ENCODE assay signal across 17 cellular contexts in the genomic region with DNA sequence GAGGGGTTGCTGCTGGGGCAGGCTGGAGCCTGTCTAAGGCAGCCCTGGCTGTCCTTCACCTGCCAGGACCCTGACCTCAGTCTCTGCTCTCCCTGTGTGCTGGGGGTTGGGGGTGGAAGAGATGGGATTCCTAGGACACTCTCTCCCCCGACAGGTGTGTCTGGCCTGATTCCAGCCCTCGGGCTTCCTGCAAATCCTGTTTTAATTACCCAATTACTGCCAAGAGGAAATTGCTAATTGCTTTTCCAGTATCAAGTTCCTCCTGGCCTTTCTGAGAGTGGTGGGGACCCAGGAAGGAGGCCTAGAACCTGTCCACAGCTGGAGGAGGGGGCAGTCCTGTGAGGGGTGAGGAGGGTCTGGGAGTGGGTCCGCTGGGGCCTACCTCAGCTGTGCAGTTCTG. TPM values are rescaled to one million over a fixed set of nuclear protein-coding genes. Genes with fewer than 3 reads are reported as not detected.
DNase-seq lines count a peak whose midpoint lies in the region; ATAC-seq and TF ChIP-seq lines count a peak whose summit lies in the region.
"Had no signal": no experiment of that assay in that cellular context is flagged by ENCODE, and none has a peak within 500 bp of the region (broad histone marks: within the 10 kb centered on the region; RNA-seq: fewer than 3 reads in every experiment).

No MANE protein-coding gene starts in this region.

- H3K9me3 ChIP-seq in SJCRH30 (replicated peaks) (no peaks in the 10 kb centered on the region), osteoblast (ENCODE audit: low read depth, low read length) (no peaks in the 10 kb centered on the region)
- H3K9me3 ChIP-seq: spleen, suprapubic skin had no signal

- H3K4me3 ChIP-seq in SJCRH30 (no peak overlapping the region), osteoblast (ENCODE audit: insufficient read depth, low read length) (no peak overlapping the region)
- H3K4me3 ChIP-seq: spleen, suprapubic skin had no signal

- H3K4me1 ChIP-seq in SJCRH30 (peaks cover 67% of the 10 kb centered on the region), osteoblast (ENCODE audit: insufficient read depth, low read length) (peaks cover 44% of the 10 kb centered on the region)

- H3K36me3 ChIP-seq in SJCRH30 (no peaks in the 10 kb centered on the region; the same call in 1 of the 2 replicates), osteoblast (ENCODE audit: insufficient read depth, low read length) (peaks cover 7% of the 10 kb centered on the region)
- H3K36me3 ChIP-seq: suprapubic skin had no signal

- H3K27ac ChIP-seq in SJCRH30 (peak overlapping the region; percentile 84), osteoblast (ENCODE audit: low read depth, low read length) (peak overlapping the region; percentile 63)
- H3K27ac ChIP-seq: 22Rv1 had no signal

- H3K79me2 ChIP-seq in osteoblast (ENCODE audit: insufficient read depth, low read length): peaks cover 96% of the 10 kb centered on the region

- ATAC-seq in HG03280 (IDR thresholded peaks at IDR 0.05; ENCODE audit: unreplicated experiment) (no peak), HG03460 (IDR thresholded peaks at IDR 0.05; ENCODE audit: unreplicated experiment) (no peak)
- ATAC-seq: activated naive CD8-positive, alpha-beta T cell treated with anti-CD3 and anti-CD28 coated beads, Interleukin-2, amount 50 U/mL, for 24 hours; PC-3 had no signal

- in situ Hi-C loops in G401 (cut with HindIII; ENCODE audit: low sequenced_read_pairs): no loop called here

- DNase-seq in DMS 273 (lab: John Stamatoyannopoulos, UW; ENCODE audit: unreplicated experiment) (peak; percentile 55), DMS 273 treated with DMSO at 0.1 percent for 48 hours (lab: John Stamatoyannopoulos, UW) (no peak), NCI-H1105 treated with DMSO at 0.1 percent for 48 hours (lab: John Stamatoyannopoulos, UW) (peak; percentile 96), SJCRH30 (peak in 1 of 2 experiments; percentile 20), osteoblast (ENCODE audit: insufficient read length, low spot score, missing footprints) (no peak), G401 (ENCODE audit: low spot score) (no peak)
- DNase-seq: activated naive CD8-positive, alpha-beta T cell treated with anti-CD3 and anti-CD28 coated beads, Interleukin-2, amount 50 U/mL, for 24 hours; dermis blood vessel endothelial cell; DMS53; foreskin fibroblast; PC-3; spleen; stimulated activated CD8-positive, alpha-beta memory T cell treated with anti-CD3 and anti-CD28 coated beads, Interleukin-4, amount 100 ng/mL, for 48 hours had no signal

- H3K27me3 ChIP-seq in SJCRH30 (no peaks in the 10 kb centered on the region), osteoblast (ENCODE audit: insufficient read depth, low read length) (no peaks in the 10 kb centered on the region)
- H3K27me3 ChIP-seq: spleen, suprapubic skin had no signal

- H3K4me2 ChIP-seq in osteoblast (ENCODE audit: insufficient read depth, low read length): no peak overlapping the region

- H2AFZ ChIP-seq in osteoblast (ENCODE audit: low read length): no peak overlapping the region

- peaks cover 41% of the 10 kb centered on the region for H4K20me1 ChIP-seq in osteoblast (ENCODE audit: insufficient read depth, low read length)

- no peak for TF ChIP-seq CTCF in osteoblast (IDR thresholded peaks at IDR 0.05; ENCODE audit: extremely low read depth, low read depth, low read length)

RNA-seq across cellular contexts. Expression of a gene that starts 15.8 kb away (rescaled TPM):
- total RNA-seq in SJCRH30 (2014; rRNA removed; shearing (Covaris generic)): 47.2 and 51.6 TPM in 2 replicates
- total RNA-seq in osteoblast: 91.3 and 107 TPM in 2 replicates
- total RNA-seq in G401 (2014; rRNA removed; shearing (Covaris generic)): 23.4 and 32.1 TPM in 2 replicates

Comparison
In these comparisons a context has a peak if more than half of its experiments do, and no peak if none do; other contexts are left out.
1. DNase-seq: peak in DMS 273 (single experiment) and NCI-H1105 treated with DMSO at 0.1 percent for 48 hours (single experiment); none in DMS 273 treated with DMSO at 0.1 percent for 48 hours (single experiment), osteoblast (single experiment) and G401 (single experiment).